ENCODE assay signal across 26 cellular contexts in the genomic region with DNA sequence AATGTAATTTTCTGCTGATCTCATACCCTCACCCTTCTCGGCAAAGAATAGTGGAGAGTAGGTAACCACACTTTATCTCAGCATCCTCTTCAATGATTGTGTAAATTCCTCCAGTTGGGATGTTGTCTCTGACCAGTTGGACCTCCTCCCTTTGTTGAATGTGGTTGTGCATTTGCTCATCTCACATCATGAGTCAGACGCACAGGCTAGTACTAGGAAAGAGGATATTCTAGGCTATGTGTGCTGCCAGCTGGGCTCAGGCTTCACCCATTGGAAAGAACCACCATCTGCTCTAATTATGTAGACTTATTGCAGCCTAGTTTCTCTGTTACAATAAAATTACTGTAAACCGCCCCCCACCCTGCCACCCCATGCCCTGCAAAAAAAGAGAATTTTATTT.
DNase-seq lines count a peak whose midpoint lies in the region; ATAC-seq and TF ChIP-seq lines count a peak whose summit lies in the region.
"Had no signal": no experiment of that assay in that cellular context is flagged by ENCODE, and none has a peak within 500 bp of the region (broad histone marks: within the 10 kb centered on the region; RNA-seq: fewer than 3 reads in every experiment).

No MANE protein-coding gene starts in this region.

- no peak for ATAC-seq in PC-3
- ATAC-seq in GM21367 (IDR thresholded peaks at IDR 0.05; ENCODE audit: unreplicated experiment) = no peak
- ATAC-seq: activated CD8-positive, alpha-beta memory T cell treated with anti-CD3 and anti-CD28 coated beads, Interleukin-2, amount 10 ng/mL, durations not matched to agents 7 days and 5 days; foreskin keratinocyte; heart right ventricle; left cardiac atrium; sciatic nerve had no signal

- no peaks in the 10 kb centered on the region for H3K36me3 Mint-ChIP-seq in Caco-2 (ENCODE audit: insufficient read depth, unreplicated experiment)
- H3K36me3 Mint-ChIP-seq: activated CD8-positive, alpha-beta memory T cell treated with anti-CD3 and anti-CD28 coated beads, Interleukin-2, amount 10 ng/mL, durations not matched to agents 7 days and 5 days; CD4-positive, alpha-beta memory T cell had no signal

- DNase-seq in Daoy (ENCODE audit: low read depth) (peak; percentile 51), HS-5 (ENCODE audit: low read depth) (peak; percentile 18), PC-3 (peak; percentile 29), fibroblast of peridontal ligament (ENCODE audit: extremely low read depth) (peak; percentile 23), Caco-2 (no peak), GM19238 (ENCODE audit: insufficient read length, low spot score) (no peak), OCI-M2 (lab: John Stamatoyannopoulos, UW; ENCODE audit: unreplicated experiment) (no peak)
- DNase-seq: activated CD4-positive, alpha-beta T cell treated with anti-CD3 and anti-CD28 coated beads, Interleukin-2, amount 10 ng/mL, durations not matched to agents 7 days and 5 days; activated CD8-positive, alpha-beta memory T cell treated with anti-CD3 and anti-CD28 coated beads, Interleukin-2, amount 10 ng/mL, durations not matched to agents 7 days and 5 days; activated naive CD4-positive, alpha-beta T cell treated with anti-CD3 and anti-CD28 coated beads, Interleukin-2, amount 50 U/mL, for 16 hours; CD4-positive, alpha-beta memory T cell; DMS 273 treated with DMSO at 0.1 percent for 48 hours; heart right ventricle; left cardiac atrium; NCI-H1105; NCI-H2107; NCI-H526; SK-N-SH had no signal

- POLR2A ChIA-PET in PC-3 (lab: Charles Lee; ENCODE audit: unreplicated experiment) (no interaction called here), Caco-2 (lab: Charles Lee) (no interaction called here)

- intact Hi-C loops in PC-3 (cut with micrococcal nuclease) = no loop called here
- intact Hi-C loops in Caco-2 (cut with micrococcal nuclease; ENCODE audit: unreplicated experiment) = no loop called here

- H3K4me1 Mint-ChIP-seq in Caco-2 (ENCODE audit: low read depth, unreplicated experiment) = no peaks in the 10 kb centered on the region
- H3K4me1 Mint-ChIP-seq: activated CD4-positive, alpha-beta T cell treated with anti-CD3 and anti-CD28 coated beads, Interleukin-2, amount 10 ng/mL, durations not matched to agents 7 days and 5 days; activated CD8-positive, alpha-beta memory T cell treated with anti-CD3 and anti-CD28 coated beads, Interleukin-2, amount 10 ng/mL, durations not matched to agents 7 days and 5 days; CD4-positive, alpha-beta memory T cell had no signal

- H3K4me3 Mint-ChIP-seq in Caco-2 (ENCODE audit: unreplicated experiment) = no peak overlapping the region
- H3K4me3 Mint-ChIP-seq: activated CD4-positive, alpha-beta T cell treated with anti-CD3 and anti-CD28 coated beads, Interleukin-2, amount 10 ng/mL, durations not matched to agents 7 days and 5 days; activated CD8-positive, alpha-beta memory T cell treated with anti-CD3 and anti-CD28 coated beads, Interleukin-2, amount 10 ng/mL, durations not matched to agents 7 days and 5 days; activated T-helper 1 cell treated with anti-CD3 and anti-CD28 coated beads, Interleukin-12 subunit alpha, Interleukin-12 subunit beta, Interleukin-2, Interleukin-4 antibody, amounts not matched to agents 30 ng/mL and 10 ng/mL and 1 ng/mL, durations not matched to agents 14 hours and 24 hours and 36 hours; CD4-positive, alpha-beta memory T cell; stimulated activated naive CD8-positive, alpha-beta T cell treated with anti-CD3 and anti-CD28 coated beads, Interleukin-15, Interleukin-2, amounts not matched to agents 100 ng/mL and 50 ng/mL, for 24 hours had no signal

- H3K36me3 ChIP-seq in PC-3 (ENCODE audit: low read depth, low read length) (no peaks in the 10 kb centered on the region), Caco-2 (ENCODE audit: control insufficient read depth, insufficient read depth, low read length) (no peaks in the 10 kb centered on the region)
- H3K36me3 ChIP-seq: heart right ventricle, tibial nerve had no signal

- no peak for TF ChIP-seq CTCF in PC-3 (conservative IDR thresholded peaks at IDR 0.05; ENCODE audit: low read depth, low read length)
- TF ChIP-seq CTCF in Caco-2 (IDR thresholded peaks at IDR 0.05; ENCODE audit: insufficient read depth in 1 of 2, low read depth in 1 of 2, low read length in 1 of 2, severe bottlenecking in 1 of 2, unreplicated experiment in 1 of 2) = no peak

- H3K79me2 ChIP-seq in PC-3 (ENCODE audit: low read length) = no peaks in the 10 kb centered on the region

- no peaks in the 10 kb centered on the region for H3K27me3 Mint-ChIP-seq in Caco-2 (ENCODE audit: insufficient read depth, unreplicated experiment)
- H3K27me3 Mint-ChIP-seq: activated CD4-positive, alpha-beta T cell treated with anti-CD3 and anti-CD28 coated beads, Interleukin-2, amount 10 ng/mL, durations not matched to agents 7 days and 5 days; activated CD8-positive, alpha-beta memory T cell treated with anti-CD3 and anti-CD28 coated beads, Interleukin-2, amount 10 ng/mL, durations not matched to agents 7 days and 5 days; CD4-positive, alpha-beta memory T cell; progenitor cell of endocrine pancreas; stimulated activated naive CD8-positive, alpha-beta T cell treated with anti-CD3 and anti-CD28 coated beads, Interleukin-15, Interleukin-2, amounts not matched to agents 100 ng/mL and 50 ng/mL, for 24 hours had no signal

- H2AFZ ChIP-seq in PC-3 (ENCODE audit: low read length) = no peak overlapping the region

- H3K9me3 Mint-ChIP-seq in Caco-2 (ENCODE audit: unreplicated experiment) = no peaks in the 10 kb centered on the region
- H3K9me3 Mint-ChIP-seq: activated T-helper 1 cell treated with anti-CD3 and anti-CD28 coated beads, Interleukin-12 subunit alpha, Interleukin-12 subunit beta, Interleukin-2, Interleukin-4 antibody, amounts not matched to agents 30 ng/mL and 10 ng/mL and 1 ng/mL, durations not matched to agents 14 hours and 24 hours and 36 hours; stimulated activated naive CD8-positive, alpha-beta T cell treated with anti-CD3 and anti-CD28 coated beads, Interleukin-15, Interleukin-2, amounts not matched to agents 100 ng/mL and 50 ng/mL, for 24 hours had no signal

- no peaks in the 10 kb centered on the region for H4K20me1 ChIP-seq in PC-3 (ENCODE audit: low read length)

- BruUV-seq in PC-3 (replicated peaks; lab: Mats Ljungman, UMichigan) (no TSS peak), Caco-2 (replicated peaks; lab: Mats Ljungman, UMichigan) (no TSS peak)

- H3K4me1 ChIP-seq in PC-3 (ENCODE audit: insufficient read depth, low read length) (no peaks in the 10 kb centered on the region), Caco-2 (no peaks in the 10 kb centered on the region)
- H3K4me1 ChIP-seq: foreskin keratinocyte, heart right ventricle, tibial nerve had no signal

- H3F3A ChIP-seq in PC-3 (ENCODE audit: low read length, unreplicated experiment) = no peaks in the 10 kb centered on the region

- no peaks in the 10 kb centered on the region for H3K9me2 ChIP-seq in PC-3 (replicated peaks; ENCODE audit: low read length)
- H3K9me2 ChIP-seq: SK-N-SH had no signal

- no peak overlapping the region for H3K27ac ChIP-seq in PC-3 (ENCODE audit: low read length)
- H3K27ac ChIP-seq: dorsolateral prefrontal cortex, foreskin keratinocyte, heart right ventricle, tibial nerve had no signal

- no peaks in the 10 kb centered on the region for H3K9me3 ChIP-seq in PC-3 (ENCODE audit: low read length)
- H3K9me3 ChIP-seq in Caco-2 = no peaks in the 10 kb centered on the region
- H3K9me3 ChIP-seq: heart right ventricle, SK-N-SH, tibial nerve had no signal

- no peak overlapping the region for H3K9ac ChIP-seq in PC-3 (ENCODE audit: low read length)
- H3K9ac ChIP-seq: SK-N-SH had no signal

- CTCF ChIA-PET in PC-3 (lab: Charles Lee) (no interaction called here), Caco-2 (lab: Charles Lee) (no interaction called here)

- H3K4me3 ChIP-seq in PC-3 (ENCODE audit: low read length) (no peak overlapping the region), Caco-2 (ENCODE audit: low read depth, low read length) (no peak overlapping the region)
- H3K4me3 ChIP-seq: dorsolateral prefrontal cortex, heart right ventricle, tibial nerve had no signal

- H3K27me3 ChIP-seq in PC-3 (ENCODE audit: low read length) (no peaks in the 10 kb centered on the region), Caco-2 (replicated peaks; ENCODE audit: control insufficient read depth, insufficient read depth, low read length) (no peaks in the 10 kb centered on the region; the same call in 1 of the 2 replicates)
- H3K27me3 ChIP-seq: dorsolateral prefrontal cortex, foreskin keratinocyte, heart right ventricle, tibial nerve had no signal

- H3K27ac Mint-ChIP-seq in Caco-2 (ENCODE audit: unreplicated experiment) = no peak overlapping the region
- H3K27ac Mint-ChIP-seq: activated CD4-positive, alpha-beta T cell treated with anti-CD3 and anti-CD28 coated beads, Interleukin-2, amount 10 ng/mL, durations not matched to agents 7 days and 5 days; activated CD8-positive, alpha-beta memory T cell treated with anti-CD3 and anti-CD28 coated beads, Interleukin-2, amount 10 ng/mL, durations not matched to agents 7 days and 5 days; activated T-helper 1 cell treated with anti-CD3 and anti-CD28 coated beads, Interleukin-12 subunit alpha, Interleukin-12 subunit beta, Interleukin-2, Interleukin-4 antibody, amounts not matched to agents 30 ng/mL and 10 ng/mL and 1 ng/mL, durations not matched to agents 14 hours and 24 hours and 36 hours; CD4-positive, alpha-beta memory T cell; progenitor cell of endocrine pancreas; stimulated activated naive CD8-positive, alpha-beta T cell treated with anti-CD3 and anti-CD28 coated beads, Interleukin-15, Interleukin-2, amounts not matched to agents 100 ng/mL and 50 ng/mL, for 24 hours had no signal

- no peak overlapping the region for H3K4me2 ChIP-seq in PC-3 (ENCODE audit: low read length)
- H3K4me2 ChIP-seq: SK-N-SH had no signal

Comparison
In these comparisons a context has a peak if more than half of its experiments do, and no peak if none do; other contexts are left out.
1. DNase-seq: peak in Daoy (single experiment), HS-5 (single experiment), PC-3 (single experiment) and fibroblast of peridontal ligament (single experiment); none in Caco-2 (0 of 2), GM19238 (single experiment) and OCI-M2 (single experiment).